In the genomic region with DNA sequence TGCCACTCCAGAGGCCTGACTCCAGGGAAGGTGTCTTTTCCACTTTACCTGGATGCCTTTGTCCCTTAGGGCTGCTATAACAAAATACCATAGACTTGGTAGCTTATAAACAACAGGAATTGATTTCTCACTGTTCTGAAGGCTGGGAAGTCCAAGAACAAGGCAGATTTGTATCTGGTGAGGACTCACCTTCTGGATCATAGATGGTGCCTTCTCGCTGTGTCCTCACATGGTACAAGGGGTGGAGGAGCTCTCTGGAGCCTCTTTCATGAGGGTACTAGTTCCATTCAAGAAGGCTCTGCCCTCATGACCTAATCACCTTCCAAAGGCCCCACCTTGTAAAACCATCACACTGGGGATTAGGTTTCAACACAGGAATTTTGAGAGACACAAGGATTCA, we compare ENCODE assay signal across 20 cellular contexts.
"Had no signal": no experiment of that assay in that cellular context is flagged by ENCODE, and none has a peak within 500 bp of the region (broad histone marks: within the 10 kb centered on the region; RNA-seq: fewer than 3 reads in every experiment).

No MANE protein-coding gene starts in this region.

- H2AFZ ChIP-seq: hepatocyte had no signal

- H3K27ac ChIP-seq: colonic mucosa, esophagus muscularis mucosa, foreskin keratinocyte, gastroesophageal sphincter, heart left ventricle, hepatocyte, left lung, lower lobe of right lung had no signal

- H3K27me3 ChIP-seq: esophagus muscularis mucosa, foreskin keratinocyte, gastroesophageal sphincter, heart left ventricle, hepatocyte had no signal

- FAIRE-seq: endometrium, frontal cortex had no signal

- H3K4me3 ChIP-seq: colonic mucosa, esophagus muscularis mucosa, gastroesophageal sphincter, heart left ventricle, hepatocyte, left lung, lower lobe of right lung, mucosa of descending colon had no signal

- H3K9me3 ChIP-seq: colonic mucosa, esophagus muscularis mucosa, gastroesophageal sphincter, heart left ventricle, left lung, lower lobe of right lung, mucosa of descending colon had no signal

- H3K4me1 ChIP-seq: colonic mucosa, left lung, lower lobe of right lung had no signal

- DNase-seq: colonic mucosa; cortex of kidney; effector CD8-positive, alpha-beta T cell; effector memory CD8-positive, alpha-beta T cell; heart left ventricle; hypothalamus; immature natural killer cell; islet precursor cell; left cardiac atrium; left lung; left ventricle myocardium superior; lower lobe of right lung; mesenchymal stem cell; mucosa of descending colon had no signal

- H3K36me3 ChIP-seq: colonic mucosa, esophagus muscularis mucosa, gastroesophageal sphincter, heart left ventricle, left lung, lower lobe of right lung had no signal

- ATAC-seq: effector memory CD8-positive, alpha-beta T cell; foreskin keratinocyte; gastroesophageal sphincter; heart left ventricle; left cardiac atrium; left lung; left ventricle myocardium superior; lower lobe of right lung; mucosa of descending colon had no signal

- H3K79me2 ChIP-seq: hepatocyte had no signal

- H3K4me2 ChIP-seq: hepatocyte had no signal
